1 cellular context compared by ENCODE assay signal in genomic region chr20:31603822-31604566, GRCh38.
TF ChIP-seq lines count a peak whose summit lies in the region.

No MANE protein-coding gene starts in this region.

TF ChIP-seq in HepG2, 621 proteins besides CTCF, POLR2A, EP300 and RAD21 (continued from another document and continues in another):
- TF ChIP-seq SKIL (CRISPR knock-in tag; IDR thresholded peaks at IDR 0.05; ENCODE audit: borderline replicate concordance): peak; percentile 99
- peak; percentile 74 for TF ChIP-seq ZBTB25 (CRISPR knock-in tag; IDR thresholded peaks at IDR 0.05)
- TF ChIP-seq SP4 (CRISPR knock-in tag; IDR thresholded peaks at IDR 0.05): peak; percentile 83
- TF ChIP-seq SRSF1 (optimal IDR thresholded peaks at IDR 0.05; ENCODE audit: low read depth, low read length): peak; percentile 93
- no peak for TF ChIP-seq HDAC6 (IDR thresholded peaks at IDR 0.05; ENCODE audit: low read depth, low read length)
- peak; percentile 27 for TF ChIP-seq NFE2L2 (IDR thresholded peaks at IDR 0.05; ENCODE audit: low read length)
- peak; percentile 71 for TF ChIP-seq E2F5 (CRISPR knock-in tag; conservative IDR thresholded peaks at IDR 0.05)
- peak; percentile 90 for TF ChIP-seq POLR2AphosphoS5 (IDR thresholded peaks at IDR 0.05; ENCODE audit: low read depth, low read length)
- peak; percentile 92 for TF ChIP-seq IRF2 (CRISPR knock-in tag; IDR thresholded peaks at IDR 0.05)
- TF ChIP-seq ZFP82 (CRISPR knock-in tag; IDR thresholded peaks at IDR 0.05; ENCODE audit: borderline replicate concordance): no peak; the same call in 1 of the 2 replicates
- no peak; the same call in 1 of the 2 replicates for TF ChIP-seq ZNF784 (CRISPR knock-in tag; IDR thresholded peaks at IDR 0.05; ENCODE audit: borderline replicate concordance)
- 0 out of 2 replicates have a peak, but pooled peaks have one; percentile 26 for TF ChIP-seq BRCA1 (CRISPR knock-in tag; IDR thresholded peaks at IDR 0.05)
- TF ChIP-seq MZF1 (CRISPR knock-in tag; IDR thresholded peaks at IDR 0.05; ENCODE audit: borderline replicate concordance): peak; percentile 94; the same call in 1 of the 2 replicates
- TF ChIP-seq ZNF619 (CRISPR knock-in tag; IDR thresholded peaks at IDR 0.05): peak; percentile 99
- TF ChIP-seq ZNF354B (CRISPR knock-in tag; IDR thresholded peaks at IDR 0.05): peak; percentile 13; the same call in 1 of the 2 replicates
- no peak for TF ChIP-seq KLF13 (CRISPR knock-in tag; IDR thresholded peaks at IDR 0.05)
- TF ChIP-seq ZNF790 (CRISPR knock-in tag; IDR thresholded peaks at IDR 0.05; ENCODE audit: borderline replicate concordance): no peak
- TF ChIP-seq PAWR (CRISPR knock-in tag; IDR thresholded peaks at IDR 0.05; ENCODE audit: borderline replicate concordance): no peak
- TF ChIP-seq ZNF121 (CRISPR knock-in tag; IDR thresholded peaks at IDR 0.05): peak; percentile 73
- no peak for TF ChIP-seq IKZF1 (IDR thresholded peaks at IDR 0.05)
- TF ChIP-seq PCBP1 (IDR thresholded peaks at IDR 0.05; ENCODE audit: borderline replicate concordance, low read depth, low read length): peak; percentile 98
- peak; percentile 99 for TF ChIP-seq SAP130 (CRISPR knock-in tag; IDR thresholded peaks at IDR 0.05; ENCODE audit: low read depth)
- TF ChIP-seq ZNF367 (CRISPR knock-in tag; IDR thresholded peaks at IDR 0.05; ENCODE audit: borderline replicate concordance): peak; percentile 92; the same call in 1 of the 2 replicates
- no peak for TF ChIP-seq ZNF841 (CRISPR knock-in tag; IDR thresholded peaks at IDR 0.05; ENCODE audit: borderline replicate concordance)
- TF ChIP-seq ZNF629 (CRISPR knock-in tag; conservative IDR thresholded peaks at IDR 0.05): peak; percentile 67
- TF ChIP-seq ZKSCAN8 (CRISPR knock-in tag; IDR thresholded peaks at IDR 0.05; ENCODE audit: borderline replicate concordance): peak; percentile 94; the same call in 1 of the 2 replicates
- TF ChIP-seq SRF (IDR thresholded peaks at IDR 0.05; ENCODE audit: low read depth, low read length): 0 out of 2 replicates have a peak, but pooled peaks have one; percentile 31
- TF ChIP-seq RNF219 (CRISPR knock-in tag; IDR thresholded peaks at IDR 0.05): no peak
- peak; percentile 91 for TF ChIP-seq HOXA5 (CRISPR knock-in tag; IDR thresholded peaks at IDR 0.05)
- TF ChIP-seq ZFP36L2 (CRISPR knock-in tag; IDR thresholded peaks at IDR 0.05): no peak
- TF ChIP-seq PATZ1 (CRISPR knock-in tag; IDR thresholded peaks at IDR 0.05): peak; percentile 100
- peak; percentile 96 for TF ChIP-seq ZNF331 (CRISPR knock-in tag; IDR thresholded peaks at IDR 0.05)
- no peak for TF ChIP-seq ATF5 (CRISPR knock-in tag; IDR thresholded peaks at IDR 0.05; ENCODE audit: low read depth)
- 0 out of 2 replicates have a peak, but pooled peaks have one; percentile 39 for TF ChIP-seq CAMTA2 (CRISPR knock-in tag; IDR thresholded peaks at IDR 0.05; ENCODE audit: borderline replicate concordance)
- peak; percentile 83 for TF ChIP-seq ZNF777 (CRISPR knock-in tag; IDR thresholded peaks at IDR 0.05)
- TF ChIP-seq STAT6 (CRISPR knock-in tag; IDR thresholded peaks at IDR 0.05; ENCODE audit: borderline replicate concordance): 0 out of 2 replicates have a peak, but pooled peaks have one; percentile 67
- no peak for TF ChIP-seq ZNF512 (CRISPR knock-in tag; IDR thresholded peaks at IDR 0.05)
- TF ChIP-seq ZNF878 (CRISPR knock-in tag; IDR thresholded peaks at IDR 0.05): peak; percentile 33
- 0 out of 2 replicates have a peak, but pooled peaks have one; percentile 60 for TF ChIP-seq ZNF468 (CRISPR knock-in tag; IDR thresholded peaks at IDR 0.05)
- peak; percentile 82; the same call in 1 of the 2 replicates for TF ChIP-seq ZNF557 (CRISPR knock-in tag; IDR thresholded peaks at IDR 0.05)
- no peak; the same call in 1 of the 2 replicates for TF ChIP-seq ZNF720 (CRISPR knock-in tag; IDR thresholded peaks at IDR 0.05)
- TF ChIP-seq ZNF577 (CRISPR knock-in tag; IDR thresholded peaks at IDR 0.05; ENCODE audit: borderline replicate concordance, low read depth): no peak
- no peak for TF ChIP-seq ZNF432 (CRISPR knock-in tag; IDR thresholded peaks at IDR 0.05; ENCODE audit: borderline replicate concordance)
- TF ChIP-seq MIER2 (CRISPR knock-in tag; IDR thresholded peaks at IDR 0.05): peak; percentile 85
- no peak for TF ChIP-seq ZNF253 (CRISPR knock-in tag; IDR thresholded peaks at IDR 0.05; ENCODE audit: borderline replicate concordance)
- TF ChIP-seq ZMAT3 (CRISPR knock-in tag; conservative IDR thresholded peaks at IDR 0.05): peak; percentile 80; the same call in 1 of the 2 replicates
- TF ChIP-seq MLXIP (CRISPR knock-in tag; IDR thresholded peaks at IDR 0.05; ENCODE audit: borderline replicate concordance): 0 out of 2 replicates have a peak, but pooled peaks have one; percentile 8
- peak; percentile 71; the same call in 1 of the 2 replicates for TF ChIP-seq THAP11 (CRISPR knock-in tag; IDR thresholded peaks at IDR 0.05)
- TF ChIP-seq ZNF138 (CRISPR knock-in tag; IDR thresholded peaks at IDR 0.05; ENCODE audit: low read depth): peak; percentile 87; the same call in 1 of the 2 replicates
